Comparison of ENCODE assay signal across 14 cellular contexts in the genomic region with DNA sequence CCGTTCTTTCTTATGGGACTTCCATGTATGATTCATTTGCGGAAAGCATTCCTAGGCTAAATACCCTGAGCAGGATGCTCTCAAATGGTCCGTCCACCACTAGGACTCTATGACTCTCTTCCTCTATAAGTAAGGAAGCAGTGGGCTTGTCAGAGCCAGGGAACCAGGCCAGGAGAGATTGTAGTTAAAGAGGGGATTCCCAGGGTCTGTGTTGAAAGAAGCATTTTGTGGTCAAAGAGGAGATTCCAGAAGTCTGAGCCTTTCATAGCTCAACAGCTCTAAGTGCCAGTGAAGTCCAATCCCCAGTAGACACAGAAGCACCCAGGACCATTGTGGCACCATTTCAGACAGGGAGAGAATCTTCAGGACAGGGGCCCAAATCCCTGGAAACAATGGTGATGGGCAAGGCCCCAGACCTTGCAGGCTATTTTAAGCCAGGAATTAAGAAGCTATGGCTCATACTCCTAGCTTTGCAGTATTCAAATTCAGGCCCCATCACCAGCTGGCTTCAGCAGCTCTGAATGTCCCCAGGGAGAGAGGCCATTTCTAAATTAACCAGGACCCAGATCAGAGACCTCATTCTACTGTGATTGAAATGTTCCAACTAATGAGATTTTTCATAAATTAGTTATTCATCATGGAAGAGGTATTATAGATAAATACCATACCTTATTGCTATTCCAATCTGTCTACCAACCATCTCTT.
DNase-seq lines count a peak whose midpoint lies in the region; ATAC-seq and TF ChIP-seq lines count a peak whose summit lies in the region.
"Had no signal": no experiment of that assay in that cellular context is flagged by ENCODE, and none has a peak within 500 bp of the region (broad histone marks: within the 10 kb centered on the region; RNA-seq: fewer than 3 reads in every experiment).

No MANE protein-coding gene starts in this region.

- no peak overlapping the region for H3K4me3 ChIP-seq in AG04450 (ENCODE audit: low read depth, low read length)

- peak; percentile 66 for ATAC-seq in GM18868 (IDR thresholded peaks at IDR 0.05; ENCODE audit: unreplicated experiment)
- ATAC-seq in HG03439 (IDR thresholded peaks at IDR 0.05; ENCODE audit: unreplicated experiment) = no peak
- ATAC-seq: activated CD4-positive, CD25-positive, alpha-beta regulatory T cell treated with anti-CD3 and anti-CD28 coated beads, Interleukin-2, amount 50 U/mL, for 24 hours had no signal

- POLR2A ChIA-PET in AG04450 (lab: Yijun Ruan, JAX) = no interaction called here

- no peak overlapping the region for H3K27ac ChIP-seq in AG04450 (ENCODE audit: low read depth, low read length)
- H3K27ac ChIP-seq: C4-2B had no signal

- TF ChIP-seq CTCF in AG04450 (IDR thresholded peaks at IDR 0.05; ENCODE audit: low read depth, low read length) = no peak

- peaks cover 3% of the 10 kb centered on the region for H3K27me3 ChIP-seq in AG04450 (ENCODE audit: control insufficient read depth, insufficient read depth, low read length)

- DNase-seq in AG04450 (ENCODE audit: low read depth, low spot score) = peak; percentile 56
- DNase-seq in NCI-H82 (lab: John Stamatoyannopoulos, UW) = peak; percentile 91
- DNase-seq in fibroblast of peridontal ligament (ENCODE audit: extremely low read depth) = peak; percentile 80
- DNase-seq in AG08396 (ENCODE audit: low spot score) = no peak
- DNase-seq in NCI-H1092 (lab: John Stamatoyannopoulos, UW) = no peak
- DNase-seq in HuH-7.5 (ENCODE audit: low spot score) = no peak
- DNase-seq: HCEC 1CT; NCI-H510A; SIG-M5; stimulated activated CD4-positive, alpha-beta T cell treated with anti-CD3 and anti-CD28 coated beads, Interleukin-12 subunit alpha, Interleukin-12 subunit beta, amount 100 ng/mL, for 4 hours had no signal

- no peaks in the 10 kb centered on the region for H3K9me3 ChIP-seq in AG04450 (ENCODE audit: control insufficient read depth, insufficient read depth, low read length)

- CTCF ChIA-PET in AG04450 (lab: Charles Lee) = no interaction called here

Comparison
In these comparisons a context has a peak if more than half of its experiments do, and no peak if none do; other contexts are left out.
1. DNase-seq: peak in AG04450 (single experiment), NCI-H82 (single experiment) and fibroblast of peridontal ligament (single experiment); none in AG08396 (single experiment), NCI-H1092 (single experiment) and HuH-7.5 (single experiment).